In genomic region chr1:180186831-180187230, GRCh38 we compare ENCODE assay signal across 17 cellular contexts. TPM values are rescaled to one million over a fixed set of nuclear protein-coding genes. Genes with fewer than 3 reads are reported as not detected.
DNase-seq lines count a peak whose midpoint lies in the region; ATAC-seq, FAIRE-seq and TF ChIP-seq lines count a peak whose summit lies in the region.
"Had no signal": no experiment of that assay in that cellular context is flagged by ENCODE, and none has a peak within 500 bp of the region (broad histone marks: within the 10 kb centered on the region; RNA-seq: fewer than 3 reads in every experiment).

No MANE protein-coding gene starts in this region.

- DNase-seq in CD14-positive monocyte (ENCODE audit: low spot score) (peak; percentile 27), IMR-90 (no peak), K562 (ENCODE audit: extremely low read depth in 1 of 4, low spot score in 3 of 4) (no peak), neuronal stem cell (ENCODE audit: low spot score) (no peak), posterior vena cava (ENCODE audit: low spot score) (no peak), NCI-H2107 treated with DMSO at 0.1 percent for 48 hours (lab: John Stamatoyannopoulos, UW; ENCODE audit: unreplicated experiment) (no peak), NCI-H748 (lab: John Stamatoyannopoulos, UW; ENCODE audit: unreplicated experiment) (no peak)
- DNase-seq: COR-L47, DMS 273 treated with DMSO at 0.1 percent for 48 hours, NCI-H1105 treated with DMSO at 0.1 percent for 48 hours, NCI-H1694 treated with DMSO at 0.1 percent for 48 hours, NCI-H510A, NCI-H774, OCI-M1 had no signal

- H3K27me3 Mint-ChIP-seq in CD14-positive monocyte (ENCODE audit: low read depth in 3 of 3): peaks cover 0 to 2% (median 0%) of the 10 kb centered on the region in 3 donors

- H3K4me1 ChIP-seq in IMR-90 (ENCODE audit: control insufficient read depth, insufficient read depth, low read length) (no peaks in the 10 kb centered on the region), K562 (replicated peaks in 1 of 2; ENCODE audit: control insufficient read depth in 2 of 2, insufficient read depth in 2 of 2, low read length in 2 of 2) (peaks cover 0 to 14% of the 10 kb centered on the region in 2 experiments; a peak in 3 of 5 replicates), neuronal stem cell (ENCODE audit: control insufficient read depth in 2 of 2, insufficient read depth in 1 of 2, low read depth in 1 of 2, low read length in 2 of 2) (no peaks in the 10 kb centered on the region)
- H3K4me1 ChIP-seq: HAP-1 had no signal

- H3K4me3 ChIP-seq in IMR-90 (ENCODE audit: insufficient read depth, low read depth, low read length) (no peak overlapping the region), K562 (no peak overlapping the region), neuronal stem cell (ENCODE audit: low read length in 2 of 2) (no peak overlapping the region)
- H3K4me3 ChIP-seq: GM12878, HAP-1 had no signal

- H2BK120ac ChIP-seq in IMR-90 (ENCODE audit: low read depth, low read length) (no peak overlapping the region), neuronal stem cell (ENCODE audit: low read depth, low read length) (no peak overlapping the region)

- H3K27ac ChIP-seq in IMR-90 (ENCODE audit: insufficient read depth, low read length) (peak overlapping the region; percentile 22; the same call in 1 of the 2 replicates), K562 (ENCODE audit: extremely low read depth, low read depth, low read length) (no peak overlapping the region), neuronal stem cell (replicated peaks; ENCODE audit: low read length) (no peak overlapping the region)

- TF ChIP-seq POLR2A in IMR-90 (IDR thresholded peaks at IDR 0.05; ENCODE audit: low read depth, low read length): no peak
- TF ChIP-seq POLR2A in K562 (conservative IDR thresholded peaks at IDR 0.05): no peak

- WGBS in IMR-90 (ENCODE audit: extremely low coverage in 2 of 2, insufficient read length in 1 of 2), 2 experiments: 70% methylated on average over 2 of the region's 8 CpGs; no CpG with 5 or more reads in 1 of the 2 experiments
- WGBS in K562 (ENCODE audit: insufficient coverage, low coverage, missing lambda C conversion rate): 48% methylated on average over 8 of the region's 8 CpGs
- no CpG with 5 or more reads among the region's 8 CpGs for WGBS in neuronal stem cell (ENCODE audit: extremely low coverage in 2 of 2, insufficient read length in 2 of 2, insufficient replicate concordance in 1 of 2), 2 donors

- H3K9ac ChIP-seq in IMR-90 (ENCODE audit: low read depth, low read length) (no peak overlapping the region), K562 (ENCODE audit: insufficient read depth in 1 of 2, low read depth in 2 of 2, low read length in 2 of 2) (peak overlapping the region in 1 of 2 experiments; percentile 69; a peak in 2 of 4 replicates), neuronal stem cell (ENCODE audit: low read depth, low read length, poor library complexity) (peak overlapping the region; percentile 37)

- H3K4ac ChIP-seq in IMR-90 (ENCODE audit: low read depth, low read length) (no peak overlapping the region), neuronal stem cell (ENCODE audit: low read length) (no peak overlapping the region)

- H2BK20ac ChIP-seq in IMR-90 (ENCODE audit: low read depth, low read length): no peak overlapping the region

- CTCF ChIA-PET in IMR-90 (lab: Yijun Ruan, JAX): no interaction called here
- CTCF ChIA-PET in K562 (lab: Yijun Ruan, JAX; ENCODE audit: low intra/inter-chr PET ratio): interaction anchor here (3.9 kb wide), 1 partner anchor 229 kb away, joined by 18 read pairs; no protein-coding TSS in a partner anchor

- H4K91ac ChIP-seq in IMR-90 (ENCODE audit: insufficient read depth, low read depth, low read length) (no peak overlapping the region), neuronal stem cell (ENCODE audit: low read depth, low read length, poor library complexity) (no peak overlapping the region)

- no peaks in the 10 kb centered on the region for H3K9me3 Mint-ChIP-seq in CD14-positive monocyte

- no peak overlapping the region for H4K5ac ChIP-seq in IMR-90 (ENCODE audit: low read depth, low read length)

- H2BK15ac ChIP-seq in IMR-90 (ENCODE audit: low read depth, low read length) (no peak overlapping the region), neuronal stem cell (ENCODE audit: low read length) (no peak overlapping the region)

- no peak for FAIRE-seq in K562 (lab: Jason Lieb, UNC)
- FAIRE-seq: GM12878 had no signal

- no peak overlapping the region for H3K4me3 Mint-ChIP-seq in CD14-positive monocyte

- ATAC-seq in IMR-90 (ENCODE audit: low read depth): no peak; the same call in 1 of the 2 replicates
- ATAC-seq in K562: no peak
- ATAC-seq in HG02981 (IDR thresholded peaks at IDR 0.05; ENCODE audit: unreplicated experiment): no peak
- ATAC-seq: GM12878 had no signal

- H2BK12ac ChIP-seq in neuronal stem cell (ENCODE audit: low read length): no peak overlapping the region

- H3K36me3 ChIP-seq in IMR-90 (ENCODE audit: control insufficient read depth, insufficient read depth, low read length) (peaks cover 98% of the 10 kb centered on the region), K562 (ENCODE audit: control insufficient read depth, insufficient read depth, low read length) (peaks cover 3% of the 10 kb centered on the region; the same call in 2 of the 3 replicates), neuronal stem cell (replicated peaks in 1 of 2; ENCODE audit: control insufficient read depth in 2 of 2, insufficient read depth in 2 of 2, low read length in 2 of 2) (peaks cover 14 to 35% of the 10 kb centered on the region in 2 donors)
- H3K36me3 ChIP-seq: HAP-1 had no signal

- H3K27ac Mint-ChIP-seq in CD14-positive monocyte: peak overlapping the region in 5 of 7 donors; percentile 2 to 45 (median 21)

- POLR2A ChIA-PET in IMR-90 (lab: Charles Lee; ENCODE audit: unreplicated experiment) (no interaction called here), K562 (lab: Yijun Ruan, JAX) (interaction anchor here (0.6 to 1.7 kb wide), 4 partner anchors 8 to 319 kb away, joined by 3 to 11 read pairs (median 3); no protein-coding TSS in a partner anchor)

- peaks cover 37% of the 10 kb centered on the region for H4K20me1 ChIP-seq in IMR-90 (ENCODE audit: insufficient read depth, low read length)
- H4K20me1 ChIP-seq in K562 (replicated peaks; ENCODE audit: control insufficient read depth, insufficient read depth, low read length): no peaks in the 10 kb centered on the region; the same call in none of the 2 replicates

- H2AK5ac ChIP-seq in IMR-90 (ENCODE audit: low read depth, low read length): no peak overlapping the region
- no peak overlapping the region for H2AK5ac ChIP-seq in neuronal stem cell (ENCODE audit: low read depth, low read length)

- H2AFZ ChIP-seq in IMR-90 (replicated peaks; ENCODE audit: low read length, poor library complexity) (no peak overlapping the region), K562 (ENCODE audit: low read depth, low read length) (no peak overlapping the region), neuronal stem cell (ENCODE audit: low read length) (no peak overlapping the region)

- in situ Hi-C loops in IMR-90 (cut with MboI; ENCODE audit: low sequenced_read_pairs) (loop anchor here (10.0 kb wide), 1 partner anchor 312 kb away; the partner anchor contains the start of gene TOR1AIP2), K562 (cut with MboI) (loop anchor here (5.0 to 10.0 kb wide), 3 partner anchors 60 to 298 kb away; no protein-coding TSS in a partner anchor)

- H3K79me1 ChIP-seq in IMR-90 (ENCODE audit: low read depth in 1 of 2, low read length in 2 of 2) (peaks cover 12 to 64% of the 10 kb centered on the region in 2 experiments; a peak in 3 of 4 replicates), neuronal stem cell (ENCODE audit: low read depth, low read length) (no peaks in the 10 kb centered on the region)

- H3K9me3 ChIP-seq in IMR-90 (ENCODE audit: control insufficient read depth, insufficient read depth, low read length) (no peaks in the 10 kb centered on the region), K562 (replicated peaks; ENCODE audit: control insufficient read depth, insufficient read depth, low read depth, low read length) (no peaks in the 10 kb centered on the region), neuronal stem cell (replicated peaks in 1 of 2; ENCODE audit: control insufficient read depth in 2 of 2, insufficient read depth in 1 of 2, low read depth in 1 of 2, low read length in 2 of 2) (no peaks in the 10 kb centered on the region)
- H3K9me3 ChIP-seq: HAP-1 had no signal

- H3K56ac ChIP-seq in IMR-90 (ENCODE audit: extremely low read depth, insufficient read depth, low read length): no peak overlapping the region

- H3K79me2 ChIP-seq in K562 (ENCODE audit: control insufficient read depth, insufficient read depth, low read length): no peaks in the 10 kb centered on the region

- H3K4me1 Mint-ChIP-seq in CD14-positive monocyte: peaks cover 4% of the 10 kb centered on the region

- intact Hi-C loops in CD14-positive monocyte (cut with micrococcal nuclease): no loop called here
- intact Hi-C loops in IMR-90 (cut with micrococcal nuclease): no loop called here
- intact Hi-C loops in K562 (cut with micrococcal nuclease): loop anchor here (5.0 kb wide), 1 partner anchor 165 kb away; no protein-coding TSS in a partner anchor
- intact Hi-C loops in posterior vena cava (cut with DNase I): loop anchor here in 1 of 2 donors (5.0 kb wide), 1 partner anchor 290 kb away; no protein-coding TSS in a partner anchor

- TF ChIP-seq RAD21 in IMR-90 (IDR thresholded peaks at IDR 0.05; ENCODE audit: low read length) (no peak), K562 (CRISPR knock-in tag; conservative IDR thresholded peaks at IDR 0.05 in 1 of 2, IDR thresholded peaks at IDR 0.05 in 1 of 2) (no peak)

- H2AK9ac ChIP-seq in IMR-90 (replicated peaks; ENCODE audit: low read depth, low read length, poor library complexity): no peak overlapping the region

- no peak for TF ChIP-seq EP300 in K562 (IDR thresholded peaks at IDR 0.05; ENCODE audit: low read length)

- H2BK5ac ChIP-seq in IMR-90 (ENCODE audit: low read depth, low read length, poor library complexity, severe bottlenecking) (no peak overlapping the region), neuronal stem cell (ENCODE audit: low read length) (peak overlapping the region; percentile 27)

- H4K8ac ChIP-seq in IMR-90 (ENCODE audit: low read depth in 2 of 2, low read length in 2 of 2) (no peak overlapping the region), neuronal stem cell (ENCODE audit: low read depth, low read length) (no peak overlapping the region)

- BruUV-seq in IMR-90 (replicated peaks; lab: Mats Ljungman, UMichigan) (no TSS peak), K562 (replicated peaks; lab: Mats Ljungman, UMichigan) (no TSS peak)

- dilution Hi-C loops in IMR-90 (cut with HindIII; ENCODE audit: low sequenced_read_pairs, unreplicated experiment): no loop called here

- H3K36me3 Mint-ChIP-seq in CD14-positive monocyte: peaks cover 95 to 100% of the 10 kb centered on the region in 2 donors

- no peak overlapping the region for H3K4me2 ChIP-seq in IMR-90 (ENCODE audit: low read depth, low read length)
- no peak overlapping the region for H3K4me2 ChIP-seq in K562 (ENCODE audit: insufficient read depth, low read length)
- H3K4me2 ChIP-seq in neuronal stem cell (ENCODE audit: insufficient read depth, low read length, poor library complexity, severe bottlenecking): no peak overlapping the region

- H3K27me3 ChIP-seq in IMR-90 (ENCODE audit: control insufficient read depth, insufficient read depth, low read length) (no peaks in the 10 kb centered on the region), K562 (ENCODE audit: control insufficient read depth in 2 of 2, insufficient read depth in 2 of 2, low read length in 2 of 2) (no peaks in the 10 kb centered on the region), neuronal stem cell (ENCODE audit: control insufficient read depth in 3 of 3, insufficient read depth in 3 of 3, low read depth in 1 of 3, low read length in 3 of 3) (no peaks in the 10 kb centered on the region)

- H3K14ac ChIP-seq in IMR-90 (replicated peaks; ENCODE audit: low read depth, low read length) (no peak overlapping the region), neuronal stem cell (ENCODE audit: low read length) (no peak overlapping the region)

- TF ChIP-seq CTCF in CD14-positive monocyte (IDR thresholded peaks at IDR 0.05) (no peak), IMR-90 (conservative IDR thresholded peaks at IDR 0.05; ENCODE audit: low read depth, low read length) (no peak), K562 (IDR thresholded peaks at IDR 0.05 in 2 of 3, conservative IDR thresholded peaks at IDR 0.05 in 1 of 3; ENCODE audit: insufficient read depth in 2 of 3, low read depth in 1 of 3, low read length in 3 of 3) (no peak)

- H3K23ac ChIP-seq in IMR-90 (ENCODE audit: low read depth, low read length): no peak overlapping the region
- no peak overlapping the region for H3K23ac ChIP-seq in neuronal stem cell (ENCODE audit: low read depth, low read length, poor library complexity)

- H3K18ac ChIP-seq in IMR-90 (ENCODE audit: low read depth, low read length): no peak overlapping the region
- peak overlapping the region; percentile 40 for H3K18ac ChIP-seq in neuronal stem cell (ENCODE audit: low read length)

- H3K9me1 ChIP-seq in IMR-90 (ENCODE audit: insufficient read depth, low read length): no peaks in the 10 kb centered on the region
- H3K9me1 ChIP-seq in K562 (ENCODE audit: control insufficient read depth, insufficient read depth, low read length): no peaks in the 10 kb centered on the region

RNA-seq across cellular contexts. Expression of gene QSOX1, which starts 32.2 kb away (rescaled TPM):
- polyA plus RNA-seq in CD14-positive monocyte (10 to 100 TPM; 34.5 to 35.8 TPM), IMR-90 (2012; rRNA removed) (765 and 791 TPM in 2 replicates), K562 (2011; rRNA removed) (15.0 and 36.5 TPM in 2 replicates), K562 (2014; fragmentation: Illumina TruSeq; extraction: Trizol) (23.9 and 28.3 TPM in 2 replicates), K562 (2014; fragmentation: Nextera tagmentation; extraction: Ambion mirVana) (1 to 10 TPM; 4.0 to 4.6 TPM), K562 (2014; rRNA removed) (21.5 and 24.8 TPM in 2 replicates)
- total RNA-seq in IMR-90 (2012; rRNA removed) (93.3 and 102 TPM in 2 replicates), K562 (2014; rRNA removed) (21.4 and 33.2 TPM in 2 replicates), K562 (2014; rRNA removed; fragmentation: Illumina TruSeq; extraction: Trizol) (10.2 and 11.4 TPM in 2 replicates), K562 (2015; rRNA removed; fragmentation: Illumina TruSeq; extraction: Trizol) (11.0 and 11.7 TPM in 2 replicates), K562 (2021) (47.8 and 53.1 TPM in 2 replicates), posterior vena cava (100 to 1,000 TPM in 1 of 2 donors, 10 to 100 TPM in 1; 80.3 to 104 TPM)
- 1,392 and 1,573 TPM in 2 replicates for polyA plus RNA-seq in IMR-90 (2012; cell fraction: cytosol; rRNA removed)
- 755 and 1,109 TPM in 2 replicates for polyA plus RNA-seq in IMR-90 (2012; cell fraction: nucleus; rRNA removed; ENCODE audit: low replicate concordance)
- 19.7 and 43.6 TPM in 2 replicates for total RNA-seq in K562 (2011; cell fraction: chromatin; rRNA removed; ENCODE audit: low replicate concordance)
- total RNA-seq in K562 (2011; cell fraction: nucleolus; rRNA removed): 60.0 and 64.2 TPM in 2 replicates
- 56.8 and 59.6 TPM in 2 replicates for total RNA-seq in K562 (2011; cell fraction: nucleoplasm; rRNA removed)
- polyA plus RNA-seq in K562 (2011; cell fraction: cytosol; rRNA removed): 25.2 and 25.3 TPM in 2 replicates
- polyA plus RNA-seq in K562 (2011; cell fraction: nucleus; rRNA removed): 33.0 and 35.8 TPM in 2 replicates
- polyA plus RNA-seq in K562 (2012): 38.9 and 76.2 TPM in 2 replicates
- polyA minus RNA-seq in K562 (2011; rRNA and poly(A)+ RNA removed): 8.6 and 10.8 TPM in 2 replicates
- 10.2 and 18.2 TPM in 2 replicates for polyA minus RNA-seq in K562 (2011; cell fraction: cytosol; rRNA and poly(A)+ RNA removed)
- polyA minus RNA-seq in K562 (2011; cell fraction: nucleus; rRNA and poly(A)+ RNA removed): 7.5 and 7.6 TPM in 2 replicates
- 31.6 TPM for polyA plus RNA-seq in neuronal stem cell (2013, experiment 1 of 2)
- 30.8 TPM for polyA plus RNA-seq in neuronal stem cell (2013, experiment 2 of 2)

RNA-seq across cellular contexts. Expression of gene LHX4, which starts 43.2 kb away (rescaled TPM):
- polyA plus RNA-seq in CD14-positive monocyte (not detected), IMR-90 (2012; rRNA removed) (0.03 and 0.05 TPM in 2 replicates), K562 (2011; rRNA removed) (0.01 and 0.03 TPM in 2 replicates), K562 (2014; fragmentation: Illumina TruSeq; extraction: Trizol) (not detected in 2 replicates), K562 (2014; fragmentation: Nextera tagmentation; extraction: Ambion mirVana) (under 1 TPM; 0.10 to 0.11 TPM), K562 (2014; rRNA removed) (not detected in 2 replicates)
- total RNA-seq in IMR-90 (2012; rRNA removed) (0.18 and 0.28 TPM in 2 replicates), K562 (2014; rRNA removed) (not detected in 2 replicates), K562 (2014; rRNA removed; fragmentation: Illumina TruSeq; extraction: Trizol) (0.03 and 0.04 TPM in 2 replicates), K562 (2015; rRNA removed; fragmentation: Illumina TruSeq; extraction: Trizol) (not detected in 2 replicates), K562 (2021) (not detected in 2 replicates), posterior vena cava (not detected)
- 0.03 and 0.07 TPM in 2 replicates for polyA plus RNA-seq in IMR-90 (2012; cell fraction: cytosol; rRNA removed)
- polyA plus RNA-seq in IMR-90 (2012; cell fraction: nucleus; rRNA removed; ENCODE audit: low replicate concordance): 0.07 and 0.15 TPM in 2 replicates
- total RNA-seq in K562 (2011; cell fraction: chromatin; rRNA removed; ENCODE audit: low replicate concordance): 0.12 TPM in 1 of 2 replicates, not detected in the other
- total RNA-seq in K562 (2011; cell fraction: nucleolus; rRNA removed): not detected in 2 replicates
- 0.15 TPM in 1 of 2 replicates, not detected in the other for total RNA-seq in K562 (2011; cell fraction: nucleoplasm; rRNA removed)
- 0.01 TPM in 2 replicates for polyA plus RNA-seq in K562 (2011; cell fraction: cytosol; rRNA removed)
- 0.01 and 0.04 TPM in 2 replicates for polyA plus RNA-seq in K562 (2011; cell fraction: nucleus; rRNA removed)
- polyA plus RNA-seq in K562 (2012): 1.1 and 1.6 TPM in 2 replicates
- polyA minus RNA-seq in K562 (2011; rRNA and poly(A)+ RNA removed): not detected in 2 replicates
- not detected in 2 replicates for polyA minus RNA-seq in K562 (2011; cell fraction: cytosol; rRNA and poly(A)+ RNA removed)
- polyA minus RNA-seq in K562 (2011; cell fraction: nucleus; rRNA and poly(A)+ RNA removed): 0.11 TPM in 1 of 2 replicates, not detected in the other
- polyA plus RNA-seq in neuronal stem cell (2013, experiment 1 of 2): 0.06 TPM
- polyA plus RNA-seq in neuronal stem cell (2013, experiment 2 of 2): 0.08 TPM
- total RNA-seq: GM12878 had no signal
